9 cellular contexts compared by ENCODE assay signal in genomic region chr1:34163792-34164509, GRCh38. TPM values are rescaled to one million over a fixed set of nuclear protein-coding genes. Genes with fewer than 3 reads are reported as not detected.
DNase-seq lines count a peak whose midpoint lies in the region; ATAC-seq, FAIRE-seq and TF ChIP-seq lines count a peak whose summit lies in the region.
"Had no signal": no experiment of that assay in that cellular context is flagged by ENCODE, and none has a peak within 500 bp of the region (broad histone marks: within the 10 kb centered on the region; RNA-seq: fewer than 3 reads in every experiment).

No MANE protein-coding gene starts in this region.

- POLR2A ChIA-PET in MCF 10A (lab: Yijun Ruan, JAX) = no interaction called here
- POLR2A ChIA-PET in GM12878 (lab: Charles Lee) = no interaction called here
- POLR2A ChIA-PET in T-cell (lab: Charles Lee) = no interaction called here

- H3K27me3 ChIP-seq in breast epithelium = peaks cover 0 to 54% of the 10 kb centered on the region in 2 donors
- H3K27me3 ChIP-seq in GM12878 (replicated peaks in 1 of 2; ENCODE audit: control insufficient read depth in 2 of 2, insufficient read depth in 2 of 2, low read length in 1 of 2) = peaks cover 4 to 23% of the 10 kb centered on the region in 2 experiments
- peaks cover 2 to 19% (median 13%) of the 10 kb centered on the region in 4 donors for H3K27me3 ChIP-seq in liver (ENCODE audit: control insufficient read depth in 4 of 4, insufficient read depth in 4 of 4, low read length in 3 of 4)
- H3K27me3 ChIP-seq in uterus = peaks cover 0 to 26% of the 10 kb centered on the region in 2 donors

- H3K27ac Mint-ChIP-seq in MCF 10A (ENCODE audit: low read depth, unreplicated experiment) (no peak overlapping the region), T-cell (no peak overlapping the region)

- H3K4me3 ChIP-seq in breast epithelium (peak overlapping the region; percentile 43 to 66 (median 46)), GM12878 (peak overlapping the region; percentile 41; the same call in 1 of the 2 replicates), liver (ENCODE audit: low read depth in 1 of 3, low read length in 3 of 3) (peak overlapping the region; percentile 18 to 51 (median 20)), uterus (peak overlapping the region; percentile 4 to 22)

- peaks cover 8% of the 10 kb centered on the region in 2 donors for H3K4me1 ChIP-seq in breast epithelium
- no peaks in the 10 kb centered on the region for H3K4me1 ChIP-seq in GM12878 (ENCODE audit: control insufficient read depth, insufficient read depth, low read length)
- H3K4me1 ChIP-seq in liver (ENCODE audit: control insufficient read depth in 4 of 4, insufficient read depth in 4 of 4, low read length in 3 of 4) = peaks cover 15 to 31% (median 17%) of the 10 kb centered on the region in 4 donors
- H3K4me1 ChIP-seq in uterus = peaks cover 0 to 23% of the 10 kb centered on the region in 2 donors

- SMC1A ChIA-PET in GM12878 (lab: Charles Lee; ENCODE audit: uncharacterized antibody, unreplicated experiment) = interaction anchor here (0.8 kb wide), 1 partner anchor 150 kb away, joined by 3 read pairs; no protein-coding TSS in a partner anchor

- H3K4me3 Mint-ChIP-seq in MCF 10A (ENCODE audit: unreplicated experiment) (no peak overlapping the region), T-cell (peak overlapping the region in 1 of 3 donors; percentile 62)

- FAIRE-seq in GM12878 (lab: Jason Lieb, UNC) = no peak

- H3K79me2 ChIP-seq in GM12878 (ENCODE audit: control insufficient read depth, insufficient read depth, low read length) = no peaks in the 10 kb centered on the region

- no peak overlapping the region for H3K9ac ChIP-seq in GM12878 (ENCODE audit: control insufficient read depth, insufficient read depth, low read length)
- peak overlapping the region in 1 of 2 donors; percentile 65 for H3K9ac ChIP-seq in liver (ENCODE audit: low read depth in 1 of 2, low read length in 2 of 2)

- DNase-seq in breast epithelium (ENCODE audit: low spot score in 2 of 2) = no peak
- DNase-seq in MCF 10A (ENCODE audit: unreplicated experiment) = no peak
- no peak for DNase-seq in GM12878 (ENCODE audit: low read depth, low spot score)
- no peak for DNase-seq in uterus
- DNase-seq in T-cell = no peak
- DNase-seq in dedifferentiated amniotic fluid mesenchymal stem cell (ENCODE audit: extremely low spot score) = no peak
- no peak for DNase-seq in HK-2 (ENCODE audit: unreplicated experiment)

- peak overlapping the region; percentile 79 for H3K4me2 ChIP-seq in GM12878 (ENCODE audit: control insufficient read depth, insufficient read depth)

- H3K27me3 Mint-ChIP-seq in MCF 10A (ENCODE audit: insufficient read depth, unreplicated experiment) (no peaks in the 10 kb centered on the region), T-cell (peaks cover 60 to 70% of the 10 kb centered on the region in 2 donors)

- H3K27ac ChIP-seq in breast epithelium = no peak overlapping the region
- no peak overlapping the region for H3K27ac ChIP-seq in GM12878 (ENCODE audit: control insufficient read depth, insufficient read depth)
- no peak overlapping the region for H3K27ac ChIP-seq in liver (ENCODE audit: low read depth in 1 of 2, low read length in 2 of 2)
- no peak overlapping the region for H3K27ac ChIP-seq in uterus

- no TSS peak for BruUV-seq in MCF 10A (replicated peaks; lab: Mats Ljungman, UMichigan)
- no TSS peak for BruUV-seq in GM12878 (replicated peaks; lab: Mats Ljungman, UMichigan)

- no peaks in the 10 kb centered on the region for H3K36me3 Mint-ChIP-seq in MCF 10A (ENCODE audit: insufficient read depth, unreplicated experiment)
- H3K36me3 Mint-ChIP-seq in T-cell = no peaks in the 10 kb centered on the region

- H4K20me1 ChIP-seq in GM12878 (ENCODE audit: control insufficient read depth, insufficient read depth) = no peaks in the 10 kb centered on the region

- no peak for TF ChIP-seq RAD21 in GM12878 (IDR thresholded peaks at IDR 0.05; ENCODE audit: insufficient read depth, low read depth, low read length)
- no peak for TF ChIP-seq RAD21 in liver (IDR thresholded peaks at IDR 0.05)

- no peak for TF ChIP-seq POLR2A in breast epithelium (IDR thresholded peaks at IDR 0.05)
- TF ChIP-seq POLR2A in GM12878 (IDR thresholded peaks at IDR 0.05; ENCODE audit: low read depth, low read length) = no peak
- no peak for TF ChIP-seq POLR2A in uterus (IDR thresholded peaks at IDR 0.05)

- H3K9me3 Mint-ChIP-seq in MCF 10A (ENCODE audit: unreplicated experiment) = peaks cover 45% of the 10 kb centered on the region
- H3K9me3 Mint-ChIP-seq in T-cell = no peaks in the 10 kb centered on the region

- 6% methylated on average over 51 of the region's 63 CpGs for WGBS in GM12878 (ENCODE audit: insufficient coverage, insufficient replicate concordance, low lambda C conversion rate, missing lambda C conversion rate)
- 3% methylated on average over 63 of the region's 63 CpGs for WGBS in liver

- ATAC-seq in GM12878 (no peak), T-cell (replicated peaks in 1 of 4) (no peak)

- no peaks in the 10 kb centered on the region for H3K36me3 ChIP-seq in breast epithelium
- H3K36me3 ChIP-seq in GM12878 (ENCODE audit: control insufficient read depth in 2 of 2, insufficient read depth in 2 of 2, low read length in 1 of 2) = no peaks in the 10 kb centered on the region
- H3K36me3 ChIP-seq in liver (ENCODE audit: control insufficient read depth in 4 of 4, insufficient read depth in 3 of 4, low read depth in 1 of 4, low read length in 3 of 4) = no peaks in the 10 kb centered on the region
- no peaks in the 10 kb centered on the region for H3K36me3 ChIP-seq in uterus

- no peaks in the 10 kb centered on the region for H3K4me1 Mint-ChIP-seq in MCF 10A (ENCODE audit: insufficient read depth, unreplicated experiment)
- H3K4me1 Mint-ChIP-seq in T-cell = peaks cover 0 to 20% (median 13%) of the 10 kb centered on the region in 3 donors

- RAD21 ChIA-PET in GM12878 (lab: Charles Lee; ENCODE audit: unreplicated experiment) = interaction anchor here (1.1 to 1.4 kb wide), 2 partner anchors 50 to 531 kb away, joined by 6 to 8 read pairs; no protein-coding TSS in a partner anchor

- CTCF ChIA-PET in MCF 10A (lab: Yijun Ruan, JAX) = no interaction called here
- CTCF ChIA-PET in GM12878 (lab: Yijun Ruan, JAX) = interaction anchor here (0.6 to 1.9 kb wide), 6 partner anchors 17 to 531 kb away, joined by 3 to 17 read pairs (median 3); no protein-coding TSS in a partner anchor
- CTCF ChIA-PET in T-cell (lab: Charles Lee) = no interaction called here

- in situ Hi-C loops in GM12878 (cut with MboI) = loop anchor here (10.0 kb wide), 1 partner anchor 529 kb away; no protein-coding TSS in a partner anchor

- TF ChIP-seq EP300 in GM12878 (IDR thresholded peaks at IDR 0.05; ENCODE audit: borderline replicate concordance in 1 of 2, control insufficient read depth in 1 of 2, low read depth in 2 of 2, low read length in 2 of 2) = no peak

- H3K9me3 ChIP-seq in breast epithelium (no peaks in the 10 kb centered on the region), GM12878 (replicated peaks; ENCODE audit: control insufficient read depth, insufficient read depth, low read length) (no peaks in the 10 kb centered on the region), liver (ENCODE audit: control insufficient read depth in 4 of 4, low read length in 3 of 4) (peaks cover 0 to 4% (median 0%) of the 10 kb centered on the region in 4 donors), uterus (no peaks in the 10 kb centered on the region)

- intact Hi-C loops in breast epithelium (cut with DNase I; ENCODE audit: low total_unique reads) = no loop called here
- intact Hi-C loops in MCF 10A (cut with micrococcal nuclease) = no loop called here
- intact Hi-C loops in GM12878 (cut with micrococcal nuclease; ENCODE audit: unreplicated experiment) = loop anchor here (2.0 kb wide), 1 partner anchor 531 kb away; no protein-coding TSS in a partner anchor
- intact Hi-C loops in uterus (cut with DNase I; ENCODE audit: low total_unique reads) = no loop called here

- no peak for TF ChIP-seq CTCF in breast epithelium (IDR thresholded peaks at IDR 0.05)
- no peak for TF ChIP-seq CTCF in MCF 10A (IDR thresholded peaks at IDR 0.05; ENCODE audit: unreplicated experiment)
- no peak for TF ChIP-seq CTCF in GM12878 (IDR thresholded peaks at IDR 0.05 in 2 of 3, conservative IDR thresholded peaks at IDR 0.05 in 1 of 3; ENCODE audit: control insufficient read depth in 2 of 3, extremely low read depth in 1 of 3, insufficient read depth in 1 of 3, low read depth in 3 of 3, low read length in 3 of 3)
- TF ChIP-seq CTCF in liver (IDR thresholded peaks at IDR 0.05; ENCODE audit: low read depth, low read length, missing input control) = no peak
- no peak for TF ChIP-seq CTCF in uterus (IDR thresholded peaks at IDR 0.05)

- no peak overlapping the region for H2AFZ ChIP-seq in GM12878 (ENCODE audit: control insufficient read depth, low read depth, low read length)

RNA-seq across cellular contexts. Expression of gene CSMD2, which starts 1.1 kb away (rescaled TPM):
- total RNA-seq in breast epithelium = 1 to 10 TPM in 1 of 3 donors, under 1 TPM in 2; 0.33 to 2.6 (median 0.44) TPM
- total RNA-seq in MCF 10A (2022) = not detected in 2 replicates
- total RNA-seq in GM12878 (2013; cell fraction: nucleolus; rRNA removed) = not detected in 2 replicates
- not detected in 2 replicates for total RNA-seq in GM12878 (2014; rRNA removed)
- not detected in 2 replicates for total RNA-seq in GM12878 (2014; rRNA removed; fragmentation: Illumina TruSeq; extraction: Trizol)
- total RNA-seq in GM12878 (2021) = not detected in 2 replicates
- not detected for polyA plus RNA-seq in GM12878 (2011; ENCODE audit: low read depth)
- polyA plus RNA-seq in GM12878 (2011; rRNA removed) = under 0.01 and 0.16 TPM in 2 replicates
- 0.08 and 0.09 TPM in 2 replicates for polyA plus RNA-seq in GM12878 (2011; cell fraction: cytosol; rRNA removed)
- polyA plus RNA-seq in GM12878 (2011; cell fraction: nucleus; rRNA removed) = 0.06 and 0.07 TPM in 2 replicates
- polyA plus RNA-seq in GM12878 (2012) = not detected in 2 replicates
- not detected in 2 replicates for polyA plus RNA-seq in GM12878 (2014; fragmentation: Illumina TruSeq; extraction: Trizol)
- polyA plus RNA-seq in GM12878 (2014; fragmentation: Nextera tagmentation; extraction: Ambion mirVana) = not detected
- not detected in 2 replicates for polyA plus RNA-seq in GM12878 (2014; rRNA removed)
- not detected for polyA plus RNA-seq in GM12878 (2016; fragmentation: Nextera tagmentation; extraction: Ambion mirVana)
- under 0.01 TPM in 1 of 2 replicates, not detected in the other for polyA minus RNA-seq in GM12878 (2011; rRNA and poly(A)+ RNA removed)
- polyA minus RNA-seq in GM12878 (2011; cell fraction: cytosol; rRNA and poly(A)+ RNA removed) = not detected in 2 replicates
- polyA minus RNA-seq in GM12878 (2011; cell fraction: nucleus; rRNA and poly(A)+ RNA removed) = 0.12 TPM in 1 of 2 replicates, not detected in the other
- under 1 TPM; 0.08 to 0.09 TPM for total RNA-seq in liver
- not detected for polyA plus RNA-seq in liver
- 1 to 10 TPM in 1 of 4 donors, not detected in 3; 8.6 TPM for total RNA-seq in uterus
- total RNA-seq in T-cell = under 1 TPM in 1 of 5 donors, not detected in 4; 0.03 TPM
- total RNA-seq: T-helper 2 cell treated with Interferon-gamma antibody and Interleukin-4, amounts not matched to agents 100 ng/mL and 5 ng/mL, for 36 hours had no signal

RNA-seq across cellular contexts. Expression of gene C1orf94, which starts 12.8 kb away (rescaled TPM):
- total RNA-seq in breast epithelium (not detected), MCF 10A (2022) (not detected in 2 replicates), GM12878 (2014; rRNA removed) (not detected in 2 replicates), GM12878 (2014; rRNA removed; fragmentation: Illumina TruSeq; extraction: Trizol) (not detected in 2 replicates), GM12878 (2021) (not detected in 2 replicates), liver (not detected), uterus (not detected), T-cell (not detected)
- total RNA-seq in GM12878 (2013; cell fraction: nucleolus; rRNA removed) = not detected in 2 replicates
- not detected for polyA plus RNA-seq in GM12878 (2011; ENCODE audit: low read depth)
- polyA plus RNA-seq in GM12878 (2011; rRNA removed) (not detected in 2 replicates), GM12878 (2014; fragmentation: Illumina TruSeq; extraction: Trizol) (not detected in 2 replicates), GM12878 (2014; fragmentation: Nextera tagmentation; extraction: Ambion mirVana) (not detected), GM12878 (2014; rRNA removed) (not detected in 2 replicates), GM12878 (2016; fragmentation: Nextera tagmentation; extraction: Ambion mirVana) (not detected), liver (not detected)
- polyA plus RNA-seq in GM12878 (2011; cell fraction: cytosol; rRNA removed) = not detected in 2 replicates
- not detected in 2 replicates for polyA plus RNA-seq in GM12878 (2011; cell fraction: nucleus; rRNA removed)
- not detected in 2 replicates for polyA plus RNA-seq in GM12878 (2012)
- not detected in 2 replicates for polyA minus RNA-seq in GM12878 (2011; rRNA and poly(A)+ RNA removed)
- not detected in 2 replicates for polyA minus RNA-seq in GM12878 (2011; cell fraction: cytosol; rRNA and poly(A)+ RNA removed)
- polyA minus RNA-seq in GM12878 (2011; cell fraction: nucleus; rRNA and poly(A)+ RNA removed) = not detected in 2 replicates
- total RNA-seq: T-helper 2 cell treated with Interferon-gamma antibody and Interleukin-4, amounts not matched to agents 100 ng/mL and 5 ng/mL, for 36 hours had no signal
